22 cellular contexts compared by ENCODE assay signal in the genomic region with DNA sequence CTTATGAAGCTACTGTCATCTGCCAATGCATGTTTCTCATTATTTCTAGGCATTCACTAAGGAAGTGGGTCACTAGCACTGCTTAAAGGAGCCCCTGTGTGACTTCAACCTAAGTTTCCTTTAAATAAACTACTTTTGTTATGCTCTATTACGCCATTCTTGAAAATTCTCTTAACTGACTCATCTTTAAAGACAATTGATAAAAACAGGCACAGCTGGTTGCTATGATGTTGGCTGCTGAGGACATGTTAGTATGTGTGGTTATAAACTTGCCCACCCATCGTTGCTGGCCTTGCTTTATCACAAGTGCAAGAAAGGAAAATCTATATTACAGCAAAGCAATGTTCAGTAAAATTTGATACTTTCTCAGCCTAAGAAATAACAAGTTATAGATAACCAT.
DNase-seq lines count a peak whose midpoint lies in the region; TF ChIP-seq lines count a peak whose summit lies in the region.
"Had no signal": no experiment of that assay in that cellular context is flagged by ENCODE, and none has a peak within 500 bp of the region (broad histone marks: within the 10 kb centered on the region; RNA-seq: fewer than 3 reads in every experiment).

No MANE protein-coding gene starts in this region.

- no peak overlapping the region for H4K8ac ChIP-seq in trophoblast cell (ENCODE audit: low read depth, low read length)

- H4K91ac ChIP-seq in trophoblast cell (ENCODE audit: low read depth, low read length), result no peak overlapping the region

- H3K27me3 ChIP-seq in SJSA1 (replicated peaks) (no peaks in the 10 kb centered on the region), trophoblast cell (ENCODE audit: insufficient read depth, low read length) (no peaks in the 10 kb centered on the region)
- H3K27me3 ChIP-seq: BLaER1 had no signal

- H2BK120ac ChIP-seq in trophoblast cell (ENCODE audit: insufficient read depth, low read length, poor library complexity), result no peak overlapping the region

- no peak overlapping the region for H2AK5ac ChIP-seq in trophoblast cell (ENCODE audit: low read length)

- peaks cover 7% of the 10 kb centered on the region; the same call in 1 of the 2 replicates for H3K4me1 ChIP-seq in SJSA1 (replicated peaks)
- no peaks in the 10 kb centered on the region for H3K4me1 ChIP-seq in trophoblast cell (ENCODE audit: control insufficient read depth in 1 of 2, insufficient read depth in 2 of 2, low read length in 2 of 2)
- H3K4me1 ChIP-seq: BLaER1, HAP-1 had no signal

- no peak overlapping the region for H3K14ac ChIP-seq in trophoblast cell (ENCODE audit: low read length)

- no peak overlapping the region for H2BK5ac ChIP-seq in trophoblast cell (ENCODE audit: low read depth, low read length, poor library complexity)

- H3K27ac ChIP-seq in SJSA1, result peak overlapping the region; percentile 31; the same call in 1 of the 2 replicates
- no peak overlapping the region for H3K27ac ChIP-seq in trophoblast cell (ENCODE audit: low read depth, low read length)
- H3K27ac ChIP-seq: BLaER1, SK-N-MC had no signal

- WGBS in trophoblast cell (ENCODE audit: extremely low coverage, insufficient coverage, insufficient read length), result no CpG with 5 or more reads among the region's 2 CpGs

- no peak overlapping the region for H3K4ac ChIP-seq in trophoblast cell (ENCODE audit: low read depth, low read length)

- H3K36me3 ChIP-seq in SJSA1 (no peaks in the 10 kb centered on the region), trophoblast cell (ENCODE audit: control insufficient read depth in 1 of 2, insufficient read depth in 2 of 2, low read length in 2 of 2) (no peaks in the 10 kb centered on the region)
- H3K36me3 ChIP-seq: BLaER1, HAP-1 had no signal

- H3K23ac ChIP-seq in trophoblast cell (ENCODE audit: low read length), result no peak overlapping the region

- no peak overlapping the region for H2AFZ ChIP-seq in trophoblast cell (ENCODE audit: insufficient read depth, low read length, poor library complexity)
- H2AFZ ChIP-seq: GM23338 had no signal

- H2BK12ac ChIP-seq in trophoblast cell (ENCODE audit: low read length), result no peak overlapping the region

- no peak for TF ChIP-seq CTCF in fibroblast of mammary gland (conservative IDR thresholded peaks at IDR 0.05; ENCODE audit: control insufficient read depth, insufficient read depth, low read depth, low read length)

- H4K12ac ChIP-seq in trophoblast cell (ENCODE audit: low read depth, low read length), result no peak overlapping the region

- H3K9me3 ChIP-seq in SJSA1 (replicated peaks), result no peaks in the 10 kb centered on the region; the same call in 1 of the 2 replicates
- no peaks in the 10 kb centered on the region for H3K9me3 ChIP-seq in trophoblast cell (ENCODE audit: insufficient read depth, low read depth, low read length)
- H3K9me3 ChIP-seq: BLaER1, HAP-1 had no signal

- DNase-seq in HT1080 (ENCODE audit: low read depth) (peak; percentile 11), SJSA1 (ENCODE audit: low read depth in 1 of 2, low spot score in 2 of 2) (peak in 1 of 2 experiments; percentile 18), fibroblast of mammary gland (ENCODE audit: low read depth) (peak; percentile 45), trophoblast cell (peak; percentile 12 to 44), dedifferentiated amniotic fluid mesenchymal stem cell (ENCODE audit: extremely low spot score) (no peak), SW 1271 (lab: John Stamatoyannopoulos, UW) (no peak), DMS53 (lab: John Stamatoyannopoulos, UW) (no peak)
- DNase-seq: CD4-positive, alpha-beta memory T cell; DMS153; GDM1; Karpas-422; NCI-H1417; NCI-H1694 treated with DMSO at 0.1 percent for 48 hours; NCI-H2081 treated with DMSO at 0.1 percent for 48 hours; NCI-H2171 treated with DMSO at 0.1 percent for 48 hours; NCI-H524 treated with DMSO at 0.1 percent for 48 hours; NCI-H82; Right ventricle myocardium superior had no signal

- H3K9ac ChIP-seq in trophoblast cell (ENCODE audit: low read length), result no peak overlapping the region
- H3K9ac ChIP-seq: BLaER1 had no signal

- H3K18ac ChIP-seq in trophoblast cell (ENCODE audit: low read length), result no peak overlapping the region

- no peaks in the 10 kb centered on the region for H3K79me2 ChIP-seq in trophoblast cell (ENCODE audit: control insufficient read depth, insufficient read depth, low read length, poor library complexity)

- no peak overlapping the region for H3K4me2 ChIP-seq in trophoblast cell (ENCODE audit: low read length)
- H3K4me2 ChIP-seq: BLaER1, GM23338 had no signal

- H3K4me3 ChIP-seq in SJSA1 (no peak overlapping the region), fibroblast of mammary gland (ENCODE audit: control insufficient read depth, low read depth, low read length) (no peak overlapping the region), trophoblast cell (ENCODE audit: low read depth, low read length) (no peak overlapping the region)
- H3K4me3 ChIP-seq: BLaER1, GM23338, HAP-1, SK-N-MC had no signal

- H3K79me1 ChIP-seq in trophoblast cell (ENCODE audit: low read length), result no peaks in the 10 kb centered on the region

Comparison
In these comparisons a context has a peak if more than half of its experiments do, and no peak if none do; other contexts are left out.
1. DNase-seq: peak in HT1080 (single experiment), fibroblast of mammary gland (single experiment) and trophoblast cell (2 of 2); none in dedifferentiated amniotic fluid mesenchymal stem cell (single experiment), SW 1271 (0 of 2) and DMS53 (single experiment).